ENCODE assay signal across 6 cellular contexts in the genomic region with DNA sequence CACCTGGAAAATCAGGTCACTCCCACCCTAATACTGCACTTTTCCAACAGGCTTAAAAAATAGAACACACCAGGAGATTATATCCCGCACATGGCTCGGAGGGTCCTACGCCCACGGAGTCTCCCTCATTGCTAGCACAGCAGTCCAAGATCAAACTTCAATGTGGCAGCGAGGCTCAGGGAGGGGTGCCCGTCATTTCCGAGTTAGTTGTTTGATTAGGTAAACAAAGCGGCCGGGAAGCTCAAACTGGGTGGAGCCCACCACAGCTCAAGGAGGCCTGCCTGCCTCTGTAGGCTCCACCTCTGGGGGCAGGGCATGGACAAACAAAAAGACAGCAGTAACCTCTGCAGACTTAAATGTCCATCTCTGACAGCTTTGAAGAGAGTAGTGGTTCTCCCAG.
DNase-seq lines count a peak whose midpoint lies in the region; ATAC-seq and TF ChIP-seq lines count a peak whose summit lies in the region.
"Not testable (repeated sequence)": the region's sequence is repeated elsewhere in the genome, so short reads cannot be mapped to it uniquely, and the experiment has no call there.

No MANE protein-coding gene starts in this region.

- not testable (repeated sequence) for H3K4me1 ChIP-seq in mucosa of descending colon (ENCODE audit: low read depth)

- TF ChIP-seq CTCF in mucosa of descending colon (IDR thresholded peaks at IDR 0.05) = not testable (repeated sequence)

- ATAC-seq in left colon, mucosa of descending colon: not testable (repeated sequence)

- H3K9me3 ChIP-seq in mucosa of descending colon = not testable (repeated sequence)

- peak; percentile 54 for DNase-seq in DMS53 (lab: John Stamatoyannopoulos, UW)
- peak; percentile 36 for DNase-seq in NCI-H146 (lab: John Stamatoyannopoulos, UW)
- DNase-seq in NCI-H526 treated with DMSO at 0.1 percent for 48 hours (lab: John Stamatoyannopoulos, UW) = peak; percentile 51
- DNase-seq in NCI-H748 (lab: John Stamatoyannopoulos, UW; ENCODE audit: unreplicated experiment) = peak; percentile 2
- DNase-seq in left colon = peak; percentile 38 to 41
- DNase-seq in mucosa of descending colon = peak in 2 of 3 donors; percentile 52 to 64

- H3K36me3 ChIP-seq in mucosa of descending colon (ENCODE audit: low read depth) = not testable (repeated sequence)

- not testable (repeated sequence) for H3K4me3 ChIP-seq in mucosa of descending colon

- intact Hi-C loops in left colon (cut with DNase I, micrococcal nuclease); mucosa of descending colon (cut with DNase I, micrococcal nuclease): not testable (repeated sequence)

Comparison
In these comparisons a context has a peak if more than half of its experiments do, and no peak if none do; other contexts are left out.
1. DNase-seq: peak in every context shown above with its lines; median percentile 58 in mucosa of descending colon; 54 in DMS53; 51 in NCI-H526 treated with DMSO at 0.1 percent for 48 hours; 40 in left colon; 36 in NCI-H146; 2 in NCI-H748.